In the genomic region with DNA sequence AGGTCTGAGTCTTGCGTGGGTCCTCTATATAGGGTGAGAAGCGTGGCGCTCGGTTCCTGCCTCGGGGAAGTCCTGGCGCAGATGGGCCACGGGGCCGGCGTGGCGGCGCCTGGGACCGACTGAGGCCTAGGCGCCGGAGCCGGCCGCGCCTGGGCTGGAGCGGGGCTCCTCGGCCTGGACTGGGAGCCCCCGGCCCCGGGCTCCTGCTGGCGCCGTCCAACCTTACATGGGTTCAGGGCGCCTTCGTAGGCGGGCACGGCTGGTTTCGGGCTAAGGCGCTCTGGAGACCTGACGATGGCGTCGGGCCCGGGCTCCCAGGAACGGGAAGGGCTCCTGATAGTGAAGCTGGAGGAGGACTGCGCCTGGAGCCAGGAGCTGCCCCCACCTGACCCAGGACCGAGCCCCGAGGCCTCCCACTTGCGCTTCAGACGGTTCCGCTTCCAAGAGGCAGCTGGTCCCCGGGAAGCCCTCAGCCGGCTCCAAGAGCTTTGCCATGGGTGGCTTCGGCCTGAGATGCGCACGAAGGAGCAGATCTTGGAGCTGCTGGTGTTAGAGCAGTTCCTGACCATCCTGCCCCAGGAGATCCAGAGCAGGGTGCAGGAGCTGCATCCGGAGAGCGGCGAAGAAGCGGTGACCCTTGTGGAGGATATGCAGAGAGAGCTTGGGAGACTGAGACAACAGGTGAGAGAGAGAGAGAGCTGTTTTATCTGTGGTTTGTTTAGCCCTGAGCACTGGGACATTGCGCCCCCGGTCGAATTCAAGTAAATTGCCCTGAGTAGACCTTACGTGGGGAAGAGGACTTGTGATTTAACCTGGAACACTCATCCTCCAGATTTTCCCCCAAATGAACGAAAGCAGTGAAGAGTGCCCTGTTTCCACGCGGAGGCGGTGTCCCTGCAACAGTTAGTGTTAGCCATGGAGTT, we compare ENCODE assay signal across 8 cellular contexts. TPM values are rescaled to one million over a fixed set of nuclear protein-coding genes. Genes with fewer than 3 reads are reported as not detected.
DNase-seq lines count a peak whose midpoint lies in the region; ATAC-seq and TF ChIP-seq lines count a peak whose summit lies in the region.

No MANE protein-coding gene starts in this region.

- H4K5ac ChIP-seq in mesendoderm (ENCODE audit: low read length), result no peak overlapping the region

- H3K27ac ChIP-seq in CD4-positive, CD25-positive, alpha-beta regulatory T cell (ENCODE audit: insufficient read depth, low read length, poor library complexity, severe bottlenecking), result peak overlapping the region; percentile 97
- H3K27ac ChIP-seq in mesendoderm (ENCODE audit: low read depth, low read length) (peak overlapping the region; percentile 65), aorta (ENCODE audit: low read depth in 1 of 2, low read length in 2 of 2) (peak overlapping the region; percentile 73 to 84)

- H2AK5ac ChIP-seq in mesendoderm (ENCODE audit: low read length), result no peak overlapping the region

- H3K79me1 ChIP-seq in mesendoderm (ENCODE audit: low read length), result peaks cover 28% of the 10 kb centered on the region

- H3K56ac ChIP-seq in mesendoderm (ENCODE audit: low read length), result peak overlapping the region; percentile 97

- no peak overlapping the region for H2BK5ac ChIP-seq in mesendoderm (ENCODE audit: low read length)

- peaks cover 40% of the 10 kb centered on the region for H3K36me3 Mint-ChIP-seq in CD4-positive, CD25-positive, alpha-beta regulatory T cell
- H3K36me3 Mint-ChIP-seq in MCF 10A (ENCODE audit: insufficient read depth, unreplicated experiment), result peaks cover 55% of the 10 kb centered on the region

- no peak overlapping the region for H3K4ac ChIP-seq in mesendoderm (ENCODE audit: low read depth, low read length)

- H2BK15ac ChIP-seq in mesendoderm (replicated peaks; ENCODE audit: low read depth), result no peak overlapping the region

- no peaks in the 10 kb centered on the region for H3K27me3 ChIP-seq in CD4-positive, CD25-positive, alpha-beta regulatory T cell (ENCODE audit: control insufficient read depth, insufficient read depth, low read length)
- H3K27me3 ChIP-seq in mesendoderm (ENCODE audit: insufficient read depth, low read length, poor library complexity) (no peaks in the 10 kb centered on the region), aorta (ENCODE audit: control insufficient read depth in 1 of 2, insufficient read depth in 2 of 2, low read length in 1 of 2) (no peaks in the 10 kb centered on the region)

- H3K79me2 ChIP-seq in mesendoderm (ENCODE audit: control insufficient read depth, insufficient read depth, low read length), result peaks cover 33% of the 10 kb centered on the region

- no CpG with 5 or more reads among the region's 57 CpGs for WGBS in mesendoderm (ENCODE audit: extremely low coverage, insufficient coverage, low lambda C conversion rate)
- 5 to 6% methylated on average over 53 to 57 of the region's 57 CpGs for WGBS in aorta, 2 donors

- H3K27ac Mint-ChIP-seq in CD4-positive, CD25-positive, alpha-beta regulatory T cell, result peak overlapping the region; percentile 95 to 98 (median 98)
- H3K27ac Mint-ChIP-seq in MCF 10A (ENCODE audit: low read depth, unreplicated experiment), result peak overlapping the region; percentile 99

- peak in 1 of 3 donors; percentile 17 for DNase-seq in CD4-positive, CD25-positive, alpha-beta regulatory T cell
- DNase-seq in HK-2 (ENCODE audit: unreplicated experiment), result peak; percentile 25
- DNase-seq in MCF 10A (ENCODE audit: unreplicated experiment), result no peak
- peak; percentile 42 for DNase-seq in mesendoderm
- peak; percentile 55 to 78 for DNase-seq in aorta
- no peak for DNase-seq in NCI-H526 (lab: John Stamatoyannopoulos, UW)
- DNase-seq in GM19238 (ENCODE audit: insufficient read length, low spot score), result no peak

- intact Hi-C loops in MCF 10A (cut with micrococcal nuclease) (loop anchor here (1.0 kb wide), 1 partner anchor 19 kb away; no protein-coding TSS in a partner anchor), aorta (cut with DNase I) (loop anchor here (2.0 to 10.0 kb wide), 5 partner anchors 17 to 263 kb away; a partner anchor contains a TSS)

- H3K36me3 ChIP-seq in CD4-positive, CD25-positive, alpha-beta regulatory T cell (ENCODE audit: control insufficient read depth, insufficient read depth, low read length), result peaks cover 35% of the 10 kb centered on the region
- peaks cover 4% of the 10 kb centered on the region for H3K36me3 ChIP-seq in mesendoderm (ENCODE audit: control insufficient read depth, insufficient read depth, low read length)
- H3K36me3 ChIP-seq in aorta (ENCODE audit: control insufficient read depth in 1 of 2, insufficient read depth in 2 of 2, low read length in 1 of 2), result peaks cover 4 to 9% of the 10 kb centered on the region in 2 donors

- TF ChIP-seq CTCF in MCF 10A (IDR thresholded peaks at IDR 0.05; ENCODE audit: unreplicated experiment), result no peak

- CTCF ChIA-PET in MCF 10A (lab: Yijun Ruan, JAX), result interaction anchor here (0.7 to 1.0 kb wide), 4 partner anchors 19 to 762 kb away, joined by 4 read pairs; no protein-coding TSS in a partner anchor

- no peak overlapping the region for H2BK120ac ChIP-seq in mesendoderm (ENCODE audit: low read depth, low read length)

- POLR2A ChIA-PET in MCF 10A (lab: Yijun Ruan, JAX), result interaction anchor here (0.5 to 11.6 kb wide), 29 partner anchors 8 to 970 kb away, joined by 3 to 161 read pairs (median 6); a partner anchor contains a TSS

- ATAC-seq in CD4-positive, CD25-positive, alpha-beta regulatory T cell (ENCODE audit: low read depth in 2 of 2), result no peak
- ATAC-seq in aorta (ENCODE audit: low FRiP score), result no peak
- ATAC-seq in HG03135 (IDR thresholded peaks at IDR 0.05; ENCODE audit: unreplicated experiment), result no peak

- H3K4me1 ChIP-seq in CD4-positive, CD25-positive, alpha-beta regulatory T cell (ENCODE audit: control insufficient read depth, insufficient read depth, low read length, poor library complexity, severe bottlenecking), result peaks cover 25% of the 10 kb centered on the region
- peaks cover 4% of the 10 kb centered on the region for H3K4me1 ChIP-seq in mesendoderm (ENCODE audit: control insufficient read depth, low read depth, low read length)
- no peaks in the 10 kb centered on the region for H3K4me1 ChIP-seq in aorta (ENCODE audit: control insufficient read depth in 1 of 2, insufficient read depth in 2 of 2, low read length in 2 of 2)

- no peak overlapping the region for H4K8ac ChIP-seq in mesendoderm (ENCODE audit: low read depth, low read length)

- no peaks in the 10 kb centered on the region for H3K27me3 Mint-ChIP-seq in CD4-positive, CD25-positive, alpha-beta regulatory T cell
- H3K27me3 Mint-ChIP-seq in MCF 10A (ENCODE audit: insufficient read depth, unreplicated experiment), result no peaks in the 10 kb centered on the region

- H3K9me3 ChIP-seq in CD4-positive, CD25-positive, alpha-beta regulatory T cell (ENCODE audit: control insufficient read depth in 2 of 2, low read length in 2 of 2), result peaks cover 24 to 32% of the 10 kb centered on the region in 2 experiments
- H3K9me3 ChIP-seq in aorta (ENCODE audit: control insufficient read depth, low read length), result peaks cover 6% of the 10 kb centered on the region

- H3K4me1 Mint-ChIP-seq in CD4-positive, CD25-positive, alpha-beta regulatory T cell, result peaks cover 4 to 45% (median 28%) of the 10 kb centered on the region in 4 donors
- no peaks in the 10 kb centered on the region for H3K4me1 Mint-ChIP-seq in MCF 10A (ENCODE audit: insufficient read depth, unreplicated experiment)

- peak overlapping the region; percentile 80 for H3K4me3 ChIP-seq in CD4-positive, CD25-positive, alpha-beta regulatory T cell (ENCODE audit: low read depth, low read length)
- H3K4me3 ChIP-seq in mesendoderm (ENCODE audit: low read length) (peak overlapping the region; percentile 52), aorta (ENCODE audit: low read length in 2 of 2) (peak overlapping the region; percentile 77 to 80)

- TSS peak; percentile 48 for BruUV-seq in MCF 10A (replicated peaks; lab: Mats Ljungman, UMichigan)

- H3K9ac ChIP-seq in mesendoderm (ENCODE audit: low read length), result peak overlapping the region; percentile 89

- H3K18ac ChIP-seq in mesendoderm (ENCODE audit: low read length), result no peak overlapping the region

- H3K4me2 ChIP-seq in mesendoderm (ENCODE audit: low read length), result peak overlapping the region; percentile 93

- peak overlapping the region; percentile 94 to 96 (median 95) for H3K4me3 Mint-ChIP-seq in CD4-positive, CD25-positive, alpha-beta regulatory T cell
- H3K4me3 Mint-ChIP-seq in MCF 10A (ENCODE audit: unreplicated experiment), result peak overlapping the region; percentile 96

- H3K9me3 Mint-ChIP-seq in CD4-positive, CD25-positive, alpha-beta regulatory T cell, result peaks cover 0 to 28% (median 6%) of the 10 kb centered on the region in 7 donors
- no peaks in the 10 kb centered on the region for H3K9me3 Mint-ChIP-seq in MCF 10A (ENCODE audit: unreplicated experiment)

- H3K23ac ChIP-seq in mesendoderm (ENCODE audit: low read length), result no peak overlapping the region

RNA-seq across cellular contexts. Expression of a gene that starts 0.5 kb away (rescaled TPM):
- 28.3 TPM for total RNA-seq in CD4-positive, CD25-positive, alpha-beta regulatory T cell
- 10 to 100 TPM; 39.1 to 47.1 (median 42.8) TPM for polyA plus RNA-seq in CD4-positive, CD25-positive, alpha-beta regulatory T cell
- 28.3 and 30.9 TPM in 2 replicates for total RNA-seq in MCF 10A (2022)
- polyA plus RNA-seq in mesendoderm (2013, experiment 1 of 2), result 20.2 TPM
- 20.9 TPM for polyA plus RNA-seq in mesendoderm (2013, experiment 2 of 2)
- total RNA-seq in aorta, result 10 to 100 TPM; 26.2 to 27.4 TPM
- polyA plus RNA-seq in aorta, result 10 to 100 TPM in 1 of 2 donors, 1 to 10 TPM in 1; 8.3 to 17.2 TPM

RNA-seq across cellular contexts. Expression of a gene that starts 21.4 kb away (rescaled TPM):
- 3.1 TPM for total RNA-seq in CD4-positive, CD25-positive, alpha-beta regulatory T cell
- 1 to 10 TPM; 3.1 to 6.2 (median 4.8) TPM for polyA plus RNA-seq in CD4-positive, CD25-positive, alpha-beta regulatory T cell
- total RNA-seq in MCF 10A (2022), result 3.4 and 5.5 TPM in 2 replicates
- 4.2 TPM for polyA plus RNA-seq in mesendoderm (2013, experiment 1 of 2)
- polyA plus RNA-seq in mesendoderm (2013, experiment 2 of 2), result 4.3 TPM
- total RNA-seq in aorta, result 1 to 10 TPM; 9.0 to 9.8 TPM
- polyA plus RNA-seq in aorta, result 1 to 10 TPM; 2.6 to 4.6 TPM

RNA-seq across cellular contexts. Expression of a gene that starts 21.5 kb away (rescaled TPM):
- total RNA-seq in CD4-positive, CD25-positive, alpha-beta regulatory T cell, result 36.4 TPM
- 10 to 100 TPM; 15.7 to 25.9 (median 21.7) TPM for polyA plus RNA-seq in CD4-positive, CD25-positive, alpha-beta regulatory T cell
- total RNA-seq in MCF 10A (2022) (24.3 and 28.2 TPM in 2 replicates), aorta (10 to 100 TPM; 26.9 to 28.1 TPM)
- 29.1 TPM for polyA plus RNA-seq in mesendoderm (2013, experiment 1 of 2)
- 29.3 TPM for polyA plus RNA-seq in mesendoderm (2013, experiment 2 of 2)
- polyA plus RNA-seq in aorta, result 10 to 100 TPM in 1 of 2 donors, 1 to 10 TPM in 1; 6.1 to 17.3 TPM

RNA-seq across cellular contexts. Expression of a gene that starts 27.4 kb away (rescaled TPM):
- total RNA-seq in CD4-positive, CD25-positive, alpha-beta regulatory T cell, result not detected
- polyA plus RNA-seq in CD4-positive, CD25-positive, alpha-beta regulatory T cell, result not detected
- 0.49 and 0.72 TPM in 2 replicates for total RNA-seq in MCF 10A (2022)
- polyA plus RNA-seq in mesendoderm (2013, experiment 1 of 2), result not detected
- not detected for polyA plus RNA-seq in mesendoderm (2013, experiment 2 of 2)
- 1 to 10 TPM; 2.9 to 4.5 TPM for total RNA-seq in aorta
- polyA plus RNA-seq in aorta, result 1 to 10 TPM in 1 of 2 donors, under 1 TPM in 1; 0.20 to 1.6 TPM

RNA-seq across cellular contexts. Expression of a gene that starts 48.8 kb away (rescaled TPM):
- 12.8 TPM for total RNA-seq in CD4-positive, CD25-positive, alpha-beta regulatory T cell
- 10 to 100 TPM; 15.3 to 24.5 (median 19.5) TPM for polyA plus RNA-seq in CD4-positive, CD25-positive, alpha-beta regulatory T cell
- total RNA-seq in MCF 10A (2022) (6.6 and 8.8 TPM in 2 replicates), aorta (1 to 10 TPM; 7.4 to 8.1 TPM)
- 5.5 TPM for polyA plus RNA-seq in mesendoderm (2013, experiment 1 of 2)
- polyA plus RNA-seq in mesendoderm (2013, experiment 2 of 2), result 5.8 TPM
- 1 to 10 TPM; 4.0 to 4.5 TPM for polyA plus RNA-seq in aorta

Comparison
In these comparisons a context has a peak if more than half of its experiments do, and no peak if none do; other contexts are left out.
1. DNase-seq: peak in HK-2 (single experiment), mesendoderm (single experiment) and aorta (2 of 2); none in MCF 10A (single experiment), NCI-H526 (0 of 2) and GM19238 (single experiment).
2. Peak in every context shown above with its lines, with median percentiles within 50 percentile points of each other: H3K27ac ChIP-seq and H3K4me3 ChIP-seq.